8 cellular contexts compared by ENCODE assay signal in genomic region chr3:123448503-123449091, GRCh38. TPM values are rescaled to one million over a fixed set of nuclear protein-coding genes. Genes with fewer than 3 reads are reported as not detected.
DNase-seq lines count a peak whose midpoint lies in the region; ATAC-seq and TF ChIP-seq lines count a peak whose summit lies in the region.

Gene ADCY5, minus strand, starts transcription at chr3:123449090. Its CDS starts 545 bp downstream, at chr3:123448545.

- peak within 1 kb of the TSS; percentile 35 for H3K4me3 ChIP-seq in astrocyte of the spinal cord (ENCODE audit: low read depth, low read length)
- H3K4me3 ChIP-seq in smooth muscle cell = peak within 1 kb of the TSS; percentile 68

- DNase-seq in activated naive CD4-positive, alpha-beta T cell treated with anti-CD3 and anti-CD28 coated beads for 36 hours = no peak
- DNase-seq in activated naive CD4-positive, alpha-beta T cell treated with anti-CD3 and anti-CD28 coated beads, Interleukin-2, amount 50 U/mL, for 16 hours = no peak
- no peak for DNase-seq in astrocyte of the spinal cord (ENCODE audit: low read depth, low spot score)
- DNase-seq in immature natural killer cell = peak in 1 of 3 donors; percentile 9
- no peak for DNase-seq in smooth muscle cell (lab: John Stamatoyannopoulos, UW; ENCODE audit: unreplicated experiment)
- DNase-seq in SKM-1 (lab: John Stamatoyannopoulos, UW; ENCODE audit: unreplicated experiment) = no peak

- H3K79me2 ChIP-seq in smooth muscle cell (ENCODE audit: low read depth) = no peaks in the 10 kb centered on the region

- H3K27ac ChIP-seq in smooth muscle cell (ENCODE audit: low read depth) = no peak within 1 kb of the TSS

- no peaks in the 10 kb centered on the region for H3K36me3 ChIP-seq in smooth muscle cell (ENCODE audit: low read depth)

- H3K27ac Mint-ChIP-seq in activated naive CD4-positive, alpha-beta T cell treated with anti-CD3 and anti-CD28 coated beads for 36 hours = no peak within 1 kb of the TSS
- H3K27ac Mint-ChIP-seq in immature natural killer cell = no peak within 1 kb of the TSS

- no peaks in the 10 kb centered on the region for H3F3A ChIP-seq in smooth muscle cell (ENCODE audit: low read depth)

- peak within 1 kb of the TSS; percentile 98 for H3K4me2 ChIP-seq in smooth muscle cell

- peaks cover 95% of the 10 kb centered on the region for H3K27me3 ChIP-seq in smooth muscle cell (ENCODE audit: low read depth)

- peaks cover 2% of the 10 kb centered on the region for H3K4me1 Mint-ChIP-seq in activated naive CD4-positive, alpha-beta T cell treated with anti-CD3 and anti-CD28 coated beads for 36 hours (ENCODE audit: low read depth)
- H3K4me1 Mint-ChIP-seq in immature natural killer cell = peaks cover 9 to 17% of the 10 kb centered on the region in 2 donors

- no peaks in the 10 kb centered on the region for H3K9me3 ChIP-seq in smooth muscle cell (replicated peaks; ENCODE audit: low read depth)

- intact Hi-C loops in activated naive CD4-positive, alpha-beta T cell treated with anti-CD3 and anti-CD28 coated beads for 36 hours (cut with micrococcal nuclease) = loop anchor here (2.0 kb wide), 2 partner anchors 40 to 110 kb away; no protein-coding TSS in a partner anchor

- no peaks in the 10 kb centered on the region for H3K4me1 ChIP-seq in smooth muscle cell (ENCODE audit: low read depth)

- no peak within 1 kb of the TSS for H3K9ac ChIP-seq in smooth muscle cell (ENCODE audit: low read depth)

- TF ChIP-seq CTCF in astrocyte of the spinal cord (IDR thresholded peaks at IDR 0.05; ENCODE audit: low read depth, low read length) (no peak), smooth muscle cell (IDR thresholded peaks at IDR 0.05; ENCODE audit: borderline replicate concordance, insufficient read depth, poor library complexity, severe bottlenecking) (no peak)

- no peaks in the 10 kb centered on the region for H3K36me3 Mint-ChIP-seq in activated naive CD4-positive, alpha-beta T cell treated with anti-CD3 and anti-CD28 coated beads for 36 hours (ENCODE audit: low read depth)
- H3K36me3 Mint-ChIP-seq in immature natural killer cell = no peaks in the 10 kb centered on the region

- no peaks in the 10 kb centered on the region for H4K20me1 ChIP-seq in smooth muscle cell (ENCODE audit: low read depth)

- ATAC-seq in HG03097 (IDR thresholded peaks at IDR 0.05; ENCODE audit: low FRiP score, unreplicated experiment) = no peak
- ATAC-seq in GM21423 (IDR thresholded peaks at IDR 0.05; ENCODE audit: unreplicated experiment) = no peak

- peak within 1 kb of the TSS; percentile 45 for H3K4me3 Mint-ChIP-seq in activated naive CD4-positive, alpha-beta T cell treated with anti-CD3 and anti-CD28 coated beads for 36 hours
- H3K4me3 Mint-ChIP-seq in immature natural killer cell = peak within 1 kb of the TSS in 4 of 5 donors; percentile 54 to 71 (median 66)

- WGBS in smooth muscle cell (ENCODE audit: low lambda C conversion rate) = 3% methylated on average over 58 of the region's 71 CpGs

- H3K27me3 Mint-ChIP-seq in activated naive CD4-positive, alpha-beta T cell treated with anti-CD3 and anti-CD28 coated beads for 36 hours (ENCODE audit: low read depth) = peaks cover 51% of the 10 kb centered on the region
- peaks cover 11 to 29% (median 26%) of the 10 kb centered on the region in 3 donors for H3K27me3 Mint-ChIP-seq in immature natural killer cell (ENCODE audit: low read depth in 3 of 3)

- peak within 1 kb of the TSS; percentile 85 for H2AFZ ChIP-seq in smooth muscle cell (ENCODE audit: low read depth)

- CTCF ChIA-PET in activated naive CD4-positive, alpha-beta T cell treated with anti-CD3 and anti-CD28 coated beads for 36 hours (lab: Charles Lee) = interaction anchor here (0.6 to 2.4 kb wide), 6 partner anchors 10 to 128 kb away, joined by 3 to 7 read pairs (median 4); no protein-coding TSS in a partner anchor

- no peaks in the 10 kb centered on the region for H3K9me3 Mint-ChIP-seq in activated naive CD4-positive, alpha-beta T cell treated with anti-CD3 and anti-CD28 coated beads for 36 hours
- H3K9me3 Mint-ChIP-seq in immature natural killer cell = peaks cover 0 to 2% (median 0%) of the 10 kb centered on the region in 6 donors

- in situ Hi-C loops in astrocyte of the spinal cord (cut with HindIII; ENCODE audit: low sequenced_read_pairs) = no loop called here

RNA-seq across cellular contexts. Expression of gene ADCY5, which starts in this region (rescaled TPM):
- total RNA-seq in activated naive CD4-positive, alpha-beta T cell treated with anti-CD3 and anti-CD28 coated beads for 36 hours = under 1 TPM in 1 of 2 experiments, not detected in 1; 0.10 TPM
- polyA plus RNA-seq in immature natural killer cell = under 1 TPM in 1 of 3 donors, not detected in 2; 0.03 TPM
- total RNA-seq in smooth muscle cell = 0.22 and 0.58 TPM in 2 replicates
- polyA plus RNA-seq in smooth muscle cell = 0.11 and 0.50 TPM in 2 replicates
